Comparison of ENCODE assay signal across 28 cellular contexts in the genomic region with DNA sequence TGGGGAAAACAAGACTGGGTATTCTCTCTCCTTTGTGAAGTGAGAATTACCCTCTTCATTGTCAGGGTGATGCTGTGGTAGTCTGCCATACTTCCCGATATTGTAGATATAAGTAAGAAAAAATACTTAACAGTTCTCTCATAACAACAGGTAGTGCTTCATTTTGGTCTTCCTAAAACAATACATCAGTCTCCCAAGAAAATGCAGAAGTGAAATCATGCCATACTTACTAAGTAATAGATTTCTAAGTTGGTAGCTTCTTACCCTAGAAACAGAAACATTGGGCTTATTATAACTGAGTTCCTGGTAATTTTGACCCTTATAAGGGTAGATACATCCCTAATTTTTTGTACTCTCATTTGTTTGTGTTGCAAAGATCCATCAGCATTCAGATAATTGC.
"Had no signal": no experiment of that assay in that cellular context is flagged by ENCODE, and none has a peak within 500 bp of the region (broad histone marks: within the 10 kb centered on the region; RNA-seq: fewer than 3 reads in every experiment).

No MANE protein-coding gene starts in this region.

- H3K4me2 ChIP-seq: hepatocyte had no signal

- H3K27me3 ChIP-seq: colonic mucosa, esophagus muscularis mucosa, esophagus squamous epithelium, foreskin keratinocyte, gastrocnemius medialis, gastroesophageal sphincter, heart left ventricle, heart right ventricle, hepatocyte had no signal

- H3K36me3 ChIP-seq: colonic mucosa, esophagus muscularis mucosa, esophagus squamous epithelium, gastrocnemius medialis, gastroesophageal sphincter, heart left ventricle, heart right ventricle had no signal

- ATAC-seq: effector memory CD8-positive, alpha-beta T cell; esophagus mucosa; foreskin keratinocyte; gastrocnemius medialis; gastroesophageal sphincter; heart left ventricle; heart right ventricle had no signal

- H3K4me3 ChIP-seq: colonic mucosa, coronary artery, dorsolateral prefrontal cortex, esophagus muscularis mucosa, esophagus squamous epithelium, gastrocnemius medialis, gastroesophageal sphincter, heart left ventricle, heart right ventricle, hepatocyte had no signal

- H2AFZ ChIP-seq: hepatocyte had no signal

- H3K27ac ChIP-seq: colonic mucosa, coronary artery, dorsolateral prefrontal cortex, epithelial cell of prostate, esophagus muscularis mucosa, esophagus squamous epithelium, foreskin keratinocyte, gastrocnemius medialis, gastroesophageal sphincter, heart left ventricle, heart right ventricle, hepatocyte had no signal

- DNase-seq: colonic mucosa; cortex of kidney; dermis blood vessel endothelial cell; dorsolateral prefrontal cortex; effector CD4-positive, alpha-beta T cell; effector CD8-positive, alpha-beta T cell; effector memory CD4-positive, alpha-beta T cell; effector memory CD8-positive, alpha-beta T cell; endodermal cell; erythroblast; esophagus squamous epithelium; foreskin fibroblast; foreskin keratinocyte; foreskin melanocyte; gastrocnemius medialis; glutamatergic neuron; head of caudate nucleus; heart left ventricle; heart right ventricle had no signal

- H3K4me1 ChIP-seq: colonic mucosa, esophagus muscularis mucosa, esophagus squamous epithelium, foreskin keratinocyte, gastrocnemius medialis, gastroesophageal sphincter, heart left ventricle, heart right ventricle had no signal

- H3K79me2 ChIP-seq: hepatocyte had no signal

- FAIRE-seq: endometrium, endothelial cell of umbilical vein, frontal cortex had no signal

- H3K9me3 ChIP-seq: colonic mucosa, esophagus muscularis mucosa, gastrocnemius medialis, gastroesophageal sphincter, heart left ventricle had no signal
